ENCODE assay signal across 8 cellular contexts in genomic region chr4:139214039-139214534, GRCh38. TPM values are rescaled to one million over a fixed set of nuclear protein-coding genes. Genes with fewer than 3 reads are reported as not detected.
DNase-seq lines count a peak whose midpoint lies in the region; ATAC-seq and TF ChIP-seq lines count a peak whose summit lies in the region.

No MANE protein-coding gene starts in this region.

- no peaks in the 10 kb centered on the region for H3K9me3 ChIP-seq in SK-N-MC (ENCODE audit: low read depth, low read length)

- H3K4me3 ChIP-seq in SK-N-MC = peak overlapping the region; percentile 27

- H3K27ac ChIP-seq in SK-N-MC (peak overlapping the region; percentile 98), foreskin keratinocyte (no peak overlapping the region)

- H3K4me1 ChIP-seq in foreskin keratinocyte = no peaks in the 10 kb centered on the region

- peak; percentile 95 for DNase-seq in GF-D8 (lab: John Stamatoyannopoulos, UW)
- DNase-seq in SK-N-MC (ENCODE audit: low read depth, low spot score) = no peak
- DNase-seq in myocyte (ENCODE audit: low read depth) = peak; percentile 53
- no peak for DNase-seq in foreskin keratinocyte
- DNase-seq in T-helper 2 cell = no peak
- DNase-seq in cerebellum (ENCODE audit: low spot score) = no peak

- peak overlapping the region; percentile 69 for H3K9ac ChIP-seq in SK-N-MC (ENCODE audit: insufficient read length)

- H3K36me3 ChIP-seq in SK-N-MC (ENCODE audit: insufficient read depth, low read length) = no peaks in the 10 kb centered on the region

- no peaks in the 10 kb centered on the region for H3K27me3 ChIP-seq in foreskin keratinocyte

- no peak for TF ChIP-seq CTCF in foreskin keratinocyte (conservative IDR thresholded peaks at IDR 0.05)

- peak; percentile 99 for ATAC-seq in GM21390 (IDR thresholded peaks at IDR 0.05; ENCODE audit: unreplicated experiment)
- peak; percentile 97 for ATAC-seq in HG03460 (IDR thresholded peaks at IDR 0.05; ENCODE audit: unreplicated experiment)
- ATAC-seq in foreskin keratinocyte = no peak

RNA-seq across cellular contexts. Expression of gene ELF2, which starts 37.1 kb away (rescaled TPM):
- total RNA-seq in myocyte (31.8 and 35.6 TPM in 2 replicates), foreskin keratinocyte (18.9 and 22.1 TPM in 2 replicates), cerebellum (87.7 TPM)
- polyA plus RNA-seq in myocyte (2012) = 10.0 TPM
- 4.5 and 5.8 TPM in 2 replicates for polyA plus RNA-seq in foreskin keratinocyte

Comparison
In these comparisons a context has a peak if more than half of its experiments do, and no peak if none do; other contexts are left out.
1. DNase-seq: peak in GF-D8 (single experiment) and myocyte (single experiment); none in SK-N-MC (single experiment), foreskin keratinocyte (0 of 2), T-helper 2 cell (0 of 5) and cerebellum (single experiment).